In genomic region chr11:117697319-117697718, GRCh38 we compare ENCODE assay signal across 7 cellular contexts.
"Had no signal": no experiment of that assay in that cellular context is flagged by ENCODE, and none has a peak within 500 bp of the region (broad histone marks: within the 10 kb centered on the region; RNA-seq: fewer than 3 reads in every experiment).

No MANE protein-coding gene starts in this region.

- DNase-seq: GDM1, GF-D8 had no signal

- FAIRE-seq: G401.6, GM12878, GM12891, GM18507, GM19239 had no signal

- H3K4me3 ChIP-seq: GM12878 had no signal

- ATAC-seq: GM12878 had no signal
